Comparison of ENCODE assay signal across 29 cellular contexts in genomic region chr6:35629876-35630378, GRCh38. TPM values are rescaled to one million over a fixed set of nuclear protein-coding genes. Genes with fewer than 3 reads are reported as not detected.
DNase-seq lines count a peak whose midpoint lies in the region; ATAC-seq and TF ChIP-seq lines count a peak whose summit lies in the region.
"Had no signal": no experiment of that assay in that cellular context is flagged by ENCODE, and none has a peak within 500 bp of the region (broad histone marks: within the 10 kb centered on the region; RNA-seq: fewer than 3 reads in every experiment).

No MANE protein-coding gene starts in this region.

- peak overlapping the region; percentile 20 to 29 for H3K27ac Mint-ChIP-seq in activated naive CD4-positive, alpha-beta T cell treated with anti-CD3 and anti-CD28 coated beads, Interleukin-2, amount 50 U/mL, for 72 hours
- H3K27ac Mint-ChIP-seq in GM23338 (no peak overlapping the region), progenitor cell of endocrine pancreas (peak overlapping the region; percentile 70)
- H3K27ac Mint-ChIP-seq in activated T-helper 17 cell treated with anti-CD3 and anti-CD28 coated beads, Interleukin-2, amount 50 U/mL, for 72 hours, result peak overlapping the region; percentile 56
- H3K27ac Mint-ChIP-seq: WTC11 had no signal

- H3K4me2 ChIP-seq in GM23338, result no peak overlapping the region

- no peaks in the 10 kb centered on the region for H3K27me3 ChIP-seq in GM23338 (ENCODE audit: insufficient read depth)
- H3K27me3 ChIP-seq: esophagus muscularis mucosa, uterus had no signal

- no peak overlapping the region for H3K4me3 ChIP-seq in GM23338
- H3K4me3 ChIP-seq: esophagus muscularis mucosa, HAP-1, thoracic aorta, uterus had no signal

- no peaks in the 10 kb centered on the region for H3F3A ChIP-seq in GM23338 (replicated peaks; ENCODE audit: low read depth)

- no peak for DNase-seq in activated naive CD4-positive, alpha-beta T cell treated with anti-CD3 and anti-CD28 coated beads, Interleukin-2, amount 50 U/mL, for 72 hours (ENCODE audit: low spot score in 2 of 2)
- no peak for DNase-seq in activated naive CD4-positive, alpha-beta T cell (lab: John Stamatoyannopoulos, UW)
- DNase-seq in GM23338 (ENCODE audit: low spot score), result no peak
- DNase-seq in progenitor cell of endocrine pancreas (ENCODE audit: low spot score, unreplicated experiment), result no peak
- no peak for DNase-seq in mesenteric fat pad (ENCODE audit: low spot score)
- no peak for DNase-seq in occipital lobe (lab: John Stamatoyannopoulos, UW)
- DNase-seq in hepatic stellate cell (ENCODE audit: low spot score), result no peak
- DNase-seq: activated CD4-positive, alpha-beta T cell treated with anti-CD3 and anti-CD28 coated beads, Interleukin-2, amount 50 U/mL, for 48 hours; activated gamma-delta T cell treated with Interleukin-2 at 50 U/mL for 16 hours; central memory CD4-positive, alpha-beta T cell; dermis blood vessel endothelial cell; GDM1; hypothalamus; immature natural killer cell; mesendoderm; NCI-H1092 treated with DMSO at 0.1 percent for 48 hours; NCI-H187 treated with DMSO at 0.1 percent for 48 hours; NCI-H524 treated with DMSO at 0.1 percent for 48 hours; SHP77; stimulated activated CD4-positive, alpha-beta T cell treated with anti-CD3 and anti-CD28 coated beads, Interleukin-15, amount 100 ng/mL, for 24 hours; stimulated activated naive CD4-positive, alpha-beta T cell; T1000; uterus had no signal

- no peak for TF ChIP-seq CTCF in GM23338 (conservative IDR thresholded peaks at IDR 0.05; ENCODE audit: low read depth in 2 of 2)
- no peak for TF ChIP-seq CTCF in progenitor cell of endocrine pancreas (IDR thresholded peaks at IDR 0.05; ENCODE audit: unreplicated experiment)

- peaks cover 0 to 40% of the 10 kb centered on the region in 2 donors for H3K36me3 Mint-ChIP-seq in activated naive CD4-positive, alpha-beta T cell treated with anti-CD3 and anti-CD28 coated beads, Interleukin-2, amount 50 U/mL, for 72 hours
- H3K36me3 Mint-ChIP-seq in GM23338 (ENCODE audit: low read depth) (no peaks in the 10 kb centered on the region), progenitor cell of endocrine pancreas (ENCODE audit: insufficient read depth) (no peaks in the 10 kb centered on the region)
- peaks cover 67% of the 10 kb centered on the region for H3K36me3 Mint-ChIP-seq in activated T-helper 17 cell treated with anti-CD3 and anti-CD28 coated beads, Interleukin-2, amount 50 U/mL, for 72 hours (ENCODE audit: low read depth)
- H3K36me3 Mint-ChIP-seq: WTC11 had no signal

- H4K20me1 ChIP-seq in GM23338 (replicated peaks; ENCODE audit: insufficient read depth), result 0 out of 2 replicates have a peak, but pooled peaks cover 4% of the 10 kb centered on the region

- H3K4me1 ChIP-seq in GM23338 (ENCODE audit: insufficient read depth), result no peaks in the 10 kb centered on the region; the same call in 1 of the 2 replicates
- H3K4me1 ChIP-seq: uterus had no signal

- no peak overlapping the region for H2AFZ ChIP-seq in GM23338

- no peaks in the 10 kb centered on the region for H3K36me3 ChIP-seq in GM23338 (ENCODE audit: insufficient read depth)
- H3K36me3 ChIP-seq: HAP-1, uterus had no signal

- no peaks in the 10 kb centered on the region for H3K9me2 ChIP-seq in GM23338 (ENCODE audit: insufficient read depth)

- no peak for ATAC-seq in activated naive CD4-positive, alpha-beta T cell treated with anti-CD3 and anti-CD28 coated beads, Interleukin-2, amount 50 U/mL, for 72 hours
- no peak for ATAC-seq in GM23338
- no peak for ATAC-seq in activated T-helper 17 cell treated with anti-CD3 and anti-CD28 coated beads, Interleukin-2, amount 50 U/mL, for 72 hours (replicated peaks)
- ATAC-seq: left lobe of liver, WTC11 had no signal

- no peak overlapping the region for H3K4me3 Mint-ChIP-seq in GM23338
- H3K4me3 Mint-ChIP-seq in activated T-helper 17 cell treated with anti-CD3 and anti-CD28 coated beads, Interleukin-2, amount 50 U/mL, for 72 hours, result no peak overlapping the region
- no peak overlapping the region for H3K4me3 Mint-ChIP-seq in progenitor cell of endocrine pancreas (ENCODE audit: low read depth)
- H3K4me3 Mint-ChIP-seq: immature natural killer cell, WTC11 had no signal

- no peaks in the 10 kb centered on the region for H3K79me2 ChIP-seq in GM23338 (replicated peaks; ENCODE audit: insufficient read depth)

- H3K9me3 Mint-ChIP-seq in activated naive CD4-positive, alpha-beta T cell treated with anti-CD3 and anti-CD28 coated beads, Interleukin-2, amount 50 U/mL, for 72 hours, result no peaks in the 10 kb centered on the region
- H3K9me3 Mint-ChIP-seq in GM23338 (no peaks in the 10 kb centered on the region), progenitor cell of endocrine pancreas (ENCODE audit: low read depth) (no peaks in the 10 kb centered on the region)
- no peaks in the 10 kb centered on the region for H3K9me3 Mint-ChIP-seq in activated T-helper 17 cell treated with anti-CD3 and anti-CD28 coated beads, Interleukin-2, amount 50 U/mL, for 72 hours
- H3K9me3 Mint-ChIP-seq: immature natural killer cell, WTC11 had no signal

- H3K27ac ChIP-seq in GM23338 (ENCODE audit: low read depth), result peak overlapping the region; percentile 27; the same call in 1 of the 2 replicates
- H3K27ac ChIP-seq: thoracic aorta, uterus had no signal

- H3K4me1 Mint-ChIP-seq in GM23338 (peaks cover 4% of the 10 kb centered on the region; the same call in 2 of the 3 replicates), progenitor cell of endocrine pancreas (ENCODE audit: low read depth) (no peaks in the 10 kb centered on the region)
- H3K4me1 Mint-ChIP-seq in activated T-helper 17 cell treated with anti-CD3 and anti-CD28 coated beads, Interleukin-2, amount 50 U/mL, for 72 hours, result peaks cover 4% of the 10 kb centered on the region

- H3K27me3 Mint-ChIP-seq in GM23338 (ENCODE audit: insufficient read depth, low read depth, poor library complexity) (no peaks in the 10 kb centered on the region), progenitor cell of endocrine pancreas (no peaks in the 10 kb centered on the region)
- H3K27me3 Mint-ChIP-seq in activated T-helper 17 cell treated with anti-CD3 and anti-CD28 coated beads, Interleukin-2, amount 50 U/mL, for 72 hours, result no peaks in the 10 kb centered on the region

TF ChIP-seq in GM23338, 12 proteins besides CTCF, POLR2A, EP300 and RAD21 (continues in another document):
- TF ChIP-seq ZNF114 (CRISPR knock-in tag; IDR thresholded peaks at IDR 0.05) (no peak), EZH2phosphoT487 (IDR thresholded peaks at IDR 0.05; ENCODE audit: unreplicated experiment) (no peak)

RNA-seq across cellular contexts. Expression of gene FKBP5, which starts 58.8 kb away (rescaled TPM):
- 100 to 1,000 TPM in 1 of 2 donors, 10 to 100 TPM in 1; 70.1 to 229 TPM for total RNA-seq in activated naive CD4-positive, alpha-beta T cell treated with anti-CD3 and anti-CD28 coated beads, Interleukin-2, amount 50 U/mL, for 72 hours
- total RNA-seq in GM23338 (2014; rRNA removed; shearing (Covaris generic)), result 24.3 and 28.6 TPM in 2 replicates
- 17.7 and 19.8 TPM in 2 replicates for polyA plus RNA-seq in GM23338 (2016; fragmentation: Nextera tagmentation; extraction: Ambion mirVana)
- total RNA-seq in activated T-helper 17 cell treated with anti-CD3 and anti-CD28 coated beads, Interleukin-2, amount 50 U/mL, for 72 hours, result 100 to 1,000 TPM in 1 of 2 donors, 10 to 100 TPM in 1; 39.9 to 101 TPM
- 5.9 and 6.9 TPM in 2 replicates for total RNA-seq in progenitor cell of endocrine pancreas
- total RNA-seq in mesenteric fat pad, result 212 TPM
- 3.1 TPM for total RNA-seq in occipital lobe
